ENCODE assay signal across 14 cellular contexts in the genomic region with DNA sequence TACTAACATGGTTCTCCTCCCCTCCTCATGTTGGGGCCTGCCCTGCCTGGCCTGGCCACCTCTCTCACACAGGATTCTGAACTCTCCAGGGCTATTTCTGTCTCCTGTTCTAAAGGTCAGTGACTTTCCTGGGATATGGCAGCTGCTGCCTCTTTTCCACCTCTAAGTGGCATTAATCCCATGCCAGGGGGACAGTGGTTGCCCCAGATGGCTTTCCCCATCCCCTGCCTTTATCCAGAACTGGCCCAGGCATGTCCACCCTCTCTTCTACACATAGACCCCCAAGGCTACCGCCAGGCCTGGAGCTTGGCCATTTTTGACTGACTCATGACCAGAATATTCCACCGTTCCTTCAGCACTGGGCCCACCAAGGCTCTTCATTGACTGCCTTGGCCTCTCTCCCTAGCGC.
DNase-seq lines count a peak whose midpoint lies in the region; ATAC-seq, FAIRE-seq and TF ChIP-seq lines count a peak whose summit lies in the region.
"Had no signal": no experiment of that assay in that cellular context is flagged by ENCODE, and none has a peak within 500 bp of the region (broad histone marks: within the 10 kb centered on the region; RNA-seq: fewer than 3 reads in every experiment).

No MANE protein-coding gene starts in this region.

- H3K27me3 Mint-ChIP-seq in activated CD8-positive, alpha-beta T cell treated with anti-CD3 and anti-CD28 coated beads for 36 hours = no peaks in the 10 kb centered on the region

- in situ Hi-C loops in GM23248 (cut with MboI) (no loop called here), G401 (cut with HindIII; ENCODE audit: low sequenced_read_pairs) (no loop called here)

- no peak for TF ChIP-seq CTCF in activated CD8-positive, alpha-beta T cell treated with anti-CD3 and anti-CD28 coated beads for 36 hours (IDR thresholded peaks at IDR 0.05)
- TF ChIP-seq CTCF in foreskin keratinocyte (conservative IDR thresholded peaks at IDR 0.05) (no peak), osteoblast (IDR thresholded peaks at IDR 0.05; ENCODE audit: extremely low read depth, low read depth, low read length) (no peak), kidney (IDR thresholded peaks at IDR 0.05; ENCODE audit: borderline replicate concordance, extremely low read depth, insufficient read depth) (no peak)

- H3F3A ChIP-seq in GM23248 (ENCODE audit: insufficient read depth) = peaks cover 12% of the 10 kb centered on the region

- H3K27ac ChIP-seq in GM23248 (peak overlapping the region; percentile 85), foreskin keratinocyte (peak overlapping the region; percentile 32), osteoblast (ENCODE audit: low read depth, low read length) (no peak overlapping the region), kidney (ENCODE audit: low read depth in 2 of 2, low read length in 2 of 2) (no peak overlapping the region)

- H3K9me3 ChIP-seq in GM23248 (ENCODE audit: low read depth) (no peaks in the 10 kb centered on the region), osteoblast (ENCODE audit: low read depth, low read length) (no peaks in the 10 kb centered on the region), kidney (ENCODE audit: control insufficient read depth in 1 of 2, low read length in 2 of 2) (no peaks in the 10 kb centered on the region)

- H3K4me3 ChIP-seq in GM23248 (no peak overlapping the region), osteoblast (ENCODE audit: insufficient read depth, low read length) (no peak overlapping the region), kidney (ENCODE audit: low read length in 2 of 2) (no peak overlapping the region)

- CTCF ChIA-PET in activated CD8-positive, alpha-beta T cell treated with anti-CD3 and anti-CD28 coated beads for 36 hours (lab: Charles Lee) = no interaction called here

- 45 to 46% methylated on average over 3 of the region's 3 CpGs for WGBS in GM23248 (ENCODE audit: low coverage in 1 of 2, low lambda C conversion rate in 2 of 2, missing lambda C conversion rate in 2 of 2), 2 experiments

- no peaks in the 10 kb centered on the region for H3K79me2 ChIP-seq in GM23248 (ENCODE audit: insufficient read depth)
- no peaks in the 10 kb centered on the region for H3K79me2 ChIP-seq in osteoblast (ENCODE audit: insufficient read depth, low read length)

- H3K9ac ChIP-seq in GM23248 (peak overlapping the region; percentile 73; the same call in 1 of the 2 replicates), kidney (ENCODE audit: low read length in 2 of 2) (no peak overlapping the region)

- no peaks in the 10 kb centered on the region for H3K9me2 ChIP-seq in GM23248 (ENCODE audit: insufficient read depth)

- H3K4me1 ChIP-seq in GM23248 (ENCODE audit: insufficient read depth) = peaks cover 31% of the 10 kb centered on the region
- H3K4me1 ChIP-seq in foreskin keratinocyte = peaks cover 13% of the 10 kb centered on the region
- peaks cover 11% of the 10 kb centered on the region for H3K4me1 ChIP-seq in osteoblast (ENCODE audit: insufficient read depth, low read length)
- no peaks in the 10 kb centered on the region for H3K4me1 ChIP-seq in kidney (ENCODE audit: control insufficient read depth in 1 of 2, insufficient read depth in 1 of 2, low read depth in 1 of 2, low read length in 2 of 2)

- ATAC-seq in activated CD8-positive, alpha-beta T cell treated with anti-CD3 and anti-CD28 coated beads for 36 hours = no peak
- ATAC-seq in foreskin keratinocyte = peak; percentile 48
- ATAC-seq: activated T-cell treated with anti-CD3 and anti-CD28 coated beads, Interleukin-2, amount 50 U/mL, for 72 hours had no signal

- no peaks in the 10 kb centered on the region for H4K20me1 ChIP-seq in GM23248 (ENCODE audit: insufficient read depth)
- no peaks in the 10 kb centered on the region for H4K20me1 ChIP-seq in osteoblast (ENCODE audit: insufficient read depth, low read length)

- H3K4me2 ChIP-seq in GM23248 (ENCODE audit: unreplicated experiment) (no peak overlapping the region), osteoblast (ENCODE audit: insufficient read depth, low read length) (no peak overlapping the region)

- H3K9me3 Mint-ChIP-seq in activated CD8-positive, alpha-beta T cell treated with anti-CD3 and anti-CD28 coated beads for 36 hours = no peaks in the 10 kb centered on the region
- H3K9me3 Mint-ChIP-seq: activated T-cell treated with anti-CD3 and anti-CD28 coated beads, Interleukin-2, amount 50 U/mL, for 72 hours had no signal

- H2AFZ ChIP-seq in GM23248 (no peak overlapping the region), osteoblast (ENCODE audit: low read length) (no peak overlapping the region)

- peak; percentile 27 for DNase-seq in GM23248
- no peak for DNase-seq in activated CD8-positive, alpha-beta T cell treated with anti-CD3 and anti-CD28 coated beads for 36 hours
- peak in 1 of 2 donors; percentile 73 for DNase-seq in foreskin keratinocyte
- peak; percentile 41 for DNase-seq in osteoblast (ENCODE audit: insufficient read length, low spot score, missing footprints)
- DNase-seq in G401 (ENCODE audit: low spot score) = no peak
- DNase-seq in NCI-H82 (lab: John Stamatoyannopoulos, UW) = no peak
- no peak for DNase-seq in activated effector memory CD4-positive, alpha-beta T cell treated with anti-CD3 and anti-CD28 coated beads, Interleukin-2, amount 50 U/mL, for 16 hours
- DNase-seq in kidney = no peak
- DNase-seq: activated CD4-positive, alpha-beta T cell treated with anti-CD3 and anti-CD28 coated beads for 4 hours; activated T-cell treated with anti-CD3 and anti-CD28 coated beads, Interleukin-2, amount 50 U/mL, for 72 hours; DMS 273 treated with DMSO at 0.1 percent for 48 hours; NCI-H1092; stimulated activated CD4-positive, alpha-beta T cell treated with anti-CD3 and anti-CD28 coated beads, Interleukin-1b, Interleukin-23, amount 100 ng/mL, for 48 hours; T-helper 2 cell had no signal

- peaks cover 15% of the 10 kb centered on the region for H3K4me1 Mint-ChIP-seq in activated CD8-positive, alpha-beta T cell treated with anti-CD3 and anti-CD28 coated beads for 36 hours (ENCODE audit: low read depth)

- FAIRE-seq in kidney (lab: Jason Lieb, UNC) = no peak

- H3K4me3 Mint-ChIP-seq in activated CD8-positive, alpha-beta T cell treated with anti-CD3 and anti-CD28 coated beads for 36 hours = no peak overlapping the region
- H3K4me3 Mint-ChIP-seq: activated T-cell treated with anti-CD3 and anti-CD28 coated beads, Interleukin-2, amount 50 U/mL, for 72 hours had no signal

- POLR2A ChIA-PET in activated CD8-positive, alpha-beta T cell treated with anti-CD3 and anti-CD28 coated beads for 36 hours (lab: Charles Lee) = no interaction called here

- peak overlapping the region; percentile 20 for H3K27ac Mint-ChIP-seq in activated CD8-positive, alpha-beta T cell treated with anti-CD3 and anti-CD28 coated beads for 36 hours
- H3K27ac Mint-ChIP-seq: activated T-cell treated with anti-CD3 and anti-CD28 coated beads, Interleukin-2, amount 50 U/mL, for 72 hours had no signal

- H3K27me3 ChIP-seq in GM23248 (replicated peaks; ENCODE audit: insufficient read depth) (no peaks in the 10 kb centered on the region), foreskin keratinocyte (no peaks in the 10 kb centered on the region), osteoblast (ENCODE audit: insufficient read depth, low read length) (no peaks in the 10 kb centered on the region)

- no peaks in the 10 kb centered on the region for H3K36me3 ChIP-seq in GM23248 (ENCODE audit: low read depth)
- H3K36me3 ChIP-seq in osteoblast (ENCODE audit: insufficient read depth, low read length) = no peaks in the 10 kb centered on the region
- no peaks in the 10 kb centered on the region for H3K36me3 ChIP-seq in kidney (ENCODE audit: control insufficient read depth in 1 of 2, insufficient read depth in 2 of 2, low read length in 2 of 2)

- no peaks in the 10 kb centered on the region for H3K36me3 Mint-ChIP-seq in activated CD8-positive, alpha-beta T cell treated with anti-CD3 and anti-CD28 coated beads for 36 hours (ENCODE audit: low read depth)

- intact Hi-C loops in activated CD8-positive, alpha-beta T cell treated with anti-CD3 and anti-CD28 coated beads for 36 hours (cut with micrococcal nuclease) = no loop called here
- intact Hi-C loops in kidney (cut with DNase I) = no loop called here

Comparison
In these comparisons a context has a peak if more than half of its experiments do, and no peak if none do; other contexts are left out.
1. DNase-seq: peak in GM23248 (single experiment) and osteoblast (single experiment); none in activated CD8-positive, alpha-beta T cell treated with anti-CD3 and anti-CD28 coated beads for 36 hours (single experiment), G401 (single experiment), NCI-H82 (single experiment), activated effector memory CD4-positive, alpha-beta T cell treated with anti-CD3 and anti-CD28 coated beads, Interleukin-2, amount 50 U/mL, for 16 hours (single experiment) and kidney (single experiment).
2. H3K27ac ChIP-seq: peak in GM23248 (single experiment) and foreskin keratinocyte (single experiment); none in osteoblast (single experiment) and kidney (0 of 2).